28 cellular contexts compared by ENCODE assay signal in the genomic region with DNA sequence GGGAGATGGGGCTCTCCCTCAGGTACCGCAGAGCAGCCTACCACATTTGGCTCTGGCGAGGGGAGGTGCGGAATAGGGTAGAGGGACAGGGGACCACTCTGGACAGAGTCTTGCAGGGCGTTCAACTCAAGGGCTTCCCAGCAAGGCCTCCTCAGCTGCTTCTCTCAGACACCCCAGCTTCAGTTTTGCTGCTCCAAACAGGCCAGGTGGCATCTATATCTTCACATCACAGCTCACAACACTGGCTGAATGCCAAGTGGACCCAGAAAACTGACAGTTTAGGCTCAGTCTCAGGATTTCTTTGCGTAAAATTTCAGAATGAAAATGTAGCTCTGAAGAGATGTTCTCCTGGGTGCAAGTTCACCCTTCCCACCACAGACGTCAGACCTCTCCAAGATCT.
"Had no signal": no experiment of that assay in that cellular context is flagged by ENCODE, and none has a peak within 500 bp of the region (broad histone marks: within the 10 kb centered on the region; RNA-seq: fewer than 3 reads in every experiment).

No MANE protein-coding gene starts in this region.

- DNase-seq: activated CD4-positive, alpha-beta memory T cell treated with anti-CD3 and anti-CD28 coated beads for 36 hours; activated CD4-positive, alpha-beta T cell treated with anti-CD3 and anti-CD28 coated beads for 36 hours; activated CD4-positive, CD25-positive, alpha-beta regulatory T cell; activated CD4-positive, CD25-positive, alpha-beta regulatory T cell treated with anti-CD3 and anti-CD28 coated beads, Interleukin-2, amount 50 U/mL, for 72 hours; activated CD8-positive, alpha-beta memory T cell treated with anti-CD3 and anti-CD28 coated beads, Interleukin-2, amount 10 ng/mL, durations not matched to agents 7 days and 5 days; activated CD8-positive, alpha-beta memory T cell treated with anti-CD3 and anti-CD28 coated beads, Interleukin-2, amount 50 U/mL, for 4 hours; activated CD8-positive, alpha-beta T cell treated with anti-CD3 and anti-CD28 coated beads, Interleukin-2, amount 10 ng/mL, durations not matched to agents 7 days and 5 days; activated effector memory CD4-positive, alpha-beta T cell treated with anti-CD3 and anti-CD28 coated beads, Interleukin-2, amount 50 U/mL, for 16 hours; activated naive CD4-positive, alpha-beta T cell treated with anti-CD3 and anti-CD28 coated beads for 36 hours; activated naive CD8-positive, alpha-beta T cell treated with anti-CD3 and anti-CD28 coated beads, Interleukin-2, amount 10 ng/mL, durations not matched to agents 7 days and 5 days; activated T-cell treated with anti-CD3 and anti-CD28 coated beads, Interleukin-2, amount 50 U/mL, for 1 hour; activated T-cell treated with anti-CD3 and anti-CD28 coated beads, Interleukin-2, amount 50 U/mL, for 48 hours; central memory CD4-positive, alpha-beta T cell; cerebellar nuclear complex; colonic mucosa; effector CD8-positive, alpha-beta T cell; foreskin fibroblast; head of caudate nucleus; T-helper 2 cell had no signal

- H3K9me3 Mint-ChIP-seq: activated CD4-positive, alpha-beta T cell treated with anti-CD3 and anti-CD28 coated beads, Interleukin-2, amount 10 ng/mL, durations not matched to agents 24 days and 14 days; activated naive CD4-positive, alpha-beta T cell treated with anti-CD3 and anti-CD28 coated beads for 36 hours; activated naive CD4-positive, alpha-beta T cell treated with anti-CD3 and anti-CD28 coated beads, Interleukin-2, amount 50 U/mL, for 24 hours had no signal

- ATAC-seq: activated CD4-positive, alpha-beta T cell treated with anti-CD3 and anti-CD28 coated beads for 36 hours; activated CD8-positive, alpha-beta memory T cell treated with anti-CD3 and anti-CD28 coated beads, Interleukin-2, amount 10 ng/mL, durations not matched to agents 7 days and 5 days; activated CD8-positive, alpha-beta T cell treated with anti-CD3 and anti-CD28 coated beads, Interleukin-2, amount 10 ng/mL, durations not matched to agents 7 days and 5 days; esophagus mucosa had no signal

- H3K4me1 ChIP-seq: ascending aorta, breast epithelium, colonic mucosa had no signal

- H3K27ac Mint-ChIP-seq: activated CD4-positive, alpha-beta memory T cell treated with anti-CD3 and anti-CD28 coated beads for 36 hours; activated CD4-positive, alpha-beta T cell treated with anti-CD3 and anti-CD28 coated beads for 36 hours; activated CD4-positive, alpha-beta T cell treated with anti-CD3 and anti-CD28 coated beads, Interleukin-2, amount 10 ng/mL, durations not matched to agents 24 days and 14 days; activated CD8-positive, alpha-beta memory T cell treated with anti-CD3 and anti-CD28 coated beads, Interleukin-2, amount 10 ng/mL, durations not matched to agents 7 days and 5 days; activated CD8-positive, alpha-beta T cell treated with anti-CD3 and anti-CD28 coated beads, Interleukin-2, amount 10 ng/mL, durations not matched to agents 7 days and 5 days; activated naive CD4-positive, alpha-beta T cell treated with anti-CD3 and anti-CD28 coated beads for 36 hours; activated naive CD4-positive, alpha-beta T cell treated with anti-CD3 and anti-CD28 coated beads, Interleukin-2, amount 50 U/mL, for 24 hours; activated naive CD8-positive, alpha-beta T cell treated with anti-CD3 and anti-CD28 coated beads, Interleukin-2, amount 10 ng/mL, durations not matched to agents 7 days and 5 days; activated T-helper 1 cell treated with anti-CD3 and anti-CD28 coated beads, Interleukin-12 subunit alpha, Interleukin-12 subunit beta, Interleukin-2, Interleukin-4 antibody, amounts not matched to agents 30 ng/mL and 10 ng/mL and 1 ng/mL, durations not matched to agents 14 hours and 24 hours and 36 hours; activated T-helper 2 cell treated with anti-CD3 and anti-CD28 coated beads, Interferon-gamma antibody, Interleukin-2, Interleukin-4, amounts not matched to agents 10 μg/mL and 5 μg/mL and 100 μg/mL, durations not matched to agents 14 hours and 24 hours and 36 hours; brain had no signal

- H3K27me3 ChIP-seq: ascending aorta, breast epithelium, cardiac muscle cell, colonic mucosa had no signal

- H3K4me3 ChIP-seq: ascending aorta, breast epithelium, cardiac muscle cell, colonic mucosa had no signal

- H3K9me3 ChIP-seq: ascending aorta, breast epithelium, colonic mucosa had no signal

- H3K36me3 ChIP-seq: ascending aorta, breast epithelium, cardiac muscle cell, colonic mucosa had no signal

- H3K27ac ChIP-seq: ascending aorta, breast epithelium, cardiac muscle cell, colonic mucosa had no signal

- H3K36me3 Mint-ChIP-seq: activated CD4-positive, alpha-beta memory T cell treated with anti-CD3 and anti-CD28 coated beads for 36 hours; activated CD8-positive, alpha-beta memory T cell treated with anti-CD3 and anti-CD28 coated beads, Interleukin-2, amount 10 ng/mL, durations not matched to agents 7 days and 5 days; activated naive CD4-positive, alpha-beta T cell treated with anti-CD3 and anti-CD28 coated beads, Interleukin-2, amount 50 U/mL, for 24 hours; activated naive CD8-positive, alpha-beta T cell treated with anti-CD3 and anti-CD28 coated beads, Interleukin-2, amount 10 ng/mL, durations not matched to agents 7 days and 5 days; brain had no signal
